ENCODE assay signal across 1 cellular context in the genomic region with DNA sequence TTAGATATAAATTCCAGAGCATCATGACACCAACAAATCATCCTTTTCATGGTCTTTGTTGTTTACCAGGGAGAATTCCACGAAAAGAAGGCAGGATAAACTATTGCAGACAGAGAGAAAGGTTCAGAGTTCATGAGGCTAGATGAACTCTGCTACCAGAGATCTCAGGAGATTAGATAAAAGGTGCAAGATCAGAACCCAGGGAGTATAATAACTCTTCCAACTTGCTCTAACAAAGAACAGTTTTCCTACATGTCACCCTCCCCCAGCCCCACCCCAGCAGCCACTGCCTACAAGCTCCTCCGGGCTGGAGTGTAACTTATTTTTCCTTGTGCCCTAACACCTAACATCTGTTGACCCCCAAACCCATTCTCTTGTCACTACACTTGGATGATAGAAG.
TF ChIP-seq lines count a peak whose summit lies in the region.

No MANE protein-coding gene starts in this region.

TF ChIP-seq in HepG2, 621 proteins besides CTCF, POLR2A, EP300 and RAD21 (continued from another document):
- TF ChIP-seq JUNB (CRISPR knock-in tag; IDR thresholded peaks at IDR 0.05; ENCODE audit: borderline replicate concordance): no peak
- peak; percentile 86 for TF ChIP-seq HNF4A (CRISPR knock-in tag; IDR thresholded peaks at IDR 0.05)
- 0 out of 2 replicates have a peak, but pooled peaks have one; percentile 29 for TF ChIP-seq ELF3 (CRISPR knock-in tag; IDR thresholded peaks at IDR 0.05)
- TF ChIP-seq GLI4 (CRISPR knock-in tag; IDR thresholded peaks at IDR 0.05; ENCODE audit: borderline replicate concordance): no peak
- TF ChIP-seq NR2F2 (IDR thresholded peaks at IDR 0.05; ENCODE audit: borderline replicate concordance, low read depth): peak; percentile 26; the same call in 1 of the 2 replicates
- TF ChIP-seq, protein P1, sequence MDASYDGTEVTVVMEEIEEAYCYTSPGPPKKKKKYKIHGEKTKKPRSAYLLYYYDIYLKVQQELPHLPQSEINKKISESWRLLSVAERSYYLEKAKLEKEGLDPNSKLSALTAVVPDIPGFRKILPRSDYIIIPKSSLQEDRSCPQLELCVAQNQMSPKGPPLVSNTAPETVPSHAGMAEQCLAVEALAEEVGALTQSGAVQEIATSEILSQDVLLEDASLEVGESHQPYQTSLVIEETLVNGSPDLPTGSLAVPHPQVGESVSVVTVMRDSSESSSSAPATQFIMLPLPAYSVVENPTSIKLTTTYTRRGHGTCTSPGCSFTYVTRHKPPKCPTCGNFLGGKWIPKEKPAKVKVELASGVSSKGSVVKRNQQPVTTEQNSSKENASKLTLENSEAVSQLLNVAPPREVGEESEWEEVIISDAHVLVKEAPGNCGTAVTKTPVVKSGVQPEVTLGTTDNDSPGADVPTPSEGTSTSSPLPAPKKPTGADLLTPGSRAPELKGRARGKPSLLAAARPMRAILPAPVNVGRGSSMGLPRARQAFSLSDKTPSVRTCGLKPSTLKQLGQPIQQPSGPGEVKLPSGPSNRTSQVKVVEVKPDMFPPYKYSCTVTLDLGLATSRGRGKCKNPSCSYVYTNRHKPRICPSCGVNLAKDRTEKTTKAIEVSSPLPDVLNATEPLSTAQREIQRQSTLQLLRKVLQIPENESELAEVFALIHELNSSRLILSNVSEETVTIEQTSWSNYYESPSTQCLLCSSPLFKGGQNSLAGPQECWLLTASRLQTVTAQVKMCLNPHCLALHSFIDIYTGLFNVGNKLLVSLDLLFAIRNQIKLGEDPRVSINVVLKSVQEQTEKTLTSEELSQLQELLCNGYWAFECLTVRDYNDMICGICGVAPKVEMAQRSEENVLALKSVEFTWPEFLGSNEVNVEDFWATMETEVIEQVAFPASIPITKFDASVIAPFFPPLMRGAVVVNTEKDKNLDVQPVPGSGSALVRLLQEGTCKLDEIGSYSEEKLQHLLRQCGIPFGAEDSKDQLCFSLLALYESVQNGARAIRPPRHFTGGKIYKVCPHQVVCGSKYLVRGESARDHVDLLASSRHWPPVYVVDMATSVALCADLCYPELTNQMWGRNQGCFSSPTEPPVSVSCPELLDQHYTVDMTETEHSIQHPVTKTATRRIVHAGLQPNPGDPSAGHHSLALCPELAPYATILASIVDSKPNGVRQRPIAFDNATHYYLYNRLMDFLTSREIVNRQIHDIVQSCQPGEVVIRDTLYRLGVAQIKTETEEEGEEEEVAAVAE (CRISPR knock-in tag; IDR thresholded peaks at IDR 0.05; ENCODE audit: borderline replicate concordance): no peak
- no peak for TF ChIP-seq ZNF672 (CRISPR knock-in tag; IDR thresholded peaks at IDR 0.05)
- no peak for TF ChIP-seq SP1 (IDR thresholded peaks at IDR 0.05)
- TF ChIP-seq SP1 (CRISPR knock-in tag; IDR thresholded peaks at IDR 0.05): no peak
- peak; percentile 51 for TF ChIP-seq FOXA3 (CRISPR knock-in tag; IDR thresholded peaks at IDR 0.05)
- TF ChIP-seq SRSF4 (IDR thresholded peaks at IDR 0.05; ENCODE audit: low read depth, low read length, poor library complexity, severe bottlenecking): no peak
- no peak for TF ChIP-seq ELF1 (CRISPR knock-in tag; IDR thresholded peaks at IDR 0.05)
- no peak for TF ChIP-seq MAF1 (CRISPR knock-in tag; IDR thresholded peaks at IDR 0.05; ENCODE audit: borderline replicate concordance)
- TF ChIP-seq SRF (IDR thresholded peaks at IDR 0.05; ENCODE audit: low read depth, low read length): no peak
- TF ChIP-seq HES4 (CRISPR knock-in tag; IDR thresholded peaks at IDR 0.05; ENCODE audit: borderline replicate concordance): no peak
- TF ChIP-seq, protein P2, sequence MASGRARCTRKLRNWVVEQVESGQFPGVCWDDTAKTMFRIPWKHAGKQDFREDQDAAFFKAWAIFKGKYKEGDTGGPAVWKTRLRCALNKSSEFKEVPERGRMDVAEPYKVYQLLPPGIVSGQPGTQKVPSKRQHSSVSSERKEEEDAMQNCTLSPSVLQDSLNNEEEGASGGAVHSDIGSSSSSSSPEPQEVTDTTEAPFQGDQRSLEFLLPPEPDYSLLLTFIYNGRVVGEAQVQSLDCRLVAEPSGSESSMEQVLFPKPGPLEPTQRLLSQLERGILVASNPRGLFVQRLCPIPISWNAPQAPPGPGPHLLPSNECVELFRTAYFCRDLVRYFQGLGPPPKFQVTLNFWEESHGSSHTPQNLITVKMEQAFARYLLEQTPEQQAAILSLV (CRISPR knock-in tag; IDR thresholded peaks at IDR 0.05; ENCODE audit: borderline replicate concordance): no peak
- no peak for TF ChIP-seq ZFP37 (CRISPR knock-in tag; IDR thresholded peaks at IDR 0.05; ENCODE audit: borderline replicate concordance)
- TF ChIP-seq, protein P3, sequence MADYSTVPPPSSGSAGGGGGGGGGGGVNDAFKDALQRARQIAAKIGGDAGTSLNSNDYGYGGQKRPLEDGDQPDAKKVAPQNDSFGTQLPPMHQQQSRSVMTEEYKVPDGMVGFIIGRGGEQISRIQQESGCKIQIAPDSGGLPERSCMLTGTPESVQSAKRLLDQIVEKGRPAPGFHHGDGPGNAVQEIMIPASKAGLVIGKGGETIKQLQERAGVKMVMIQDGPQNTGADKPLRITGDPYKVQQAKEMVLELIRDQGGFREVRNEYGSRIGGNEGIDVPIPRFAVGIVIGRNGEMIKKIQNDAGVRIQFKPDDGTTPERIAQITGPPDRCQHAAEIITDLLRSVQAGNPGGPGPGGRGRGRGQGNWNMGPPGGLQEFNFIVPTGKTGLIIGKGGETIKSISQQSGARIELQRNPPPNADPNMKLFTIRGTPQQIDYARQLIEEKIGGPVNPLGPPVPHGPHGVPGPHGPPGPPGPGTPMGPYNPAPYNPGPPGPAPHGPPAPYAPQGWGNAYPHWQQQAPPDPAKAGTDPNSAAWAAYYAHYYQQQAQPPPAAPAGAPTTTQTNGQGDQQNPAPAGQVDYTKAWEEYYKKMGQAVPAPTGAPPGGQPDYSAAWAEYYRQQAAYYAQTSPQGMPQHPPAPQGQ (CRISPR knock-in tag; IDR thresholded peaks at IDR 0.05; ENCODE audit: borderline replicate concordance): no peak
- no peak for TF ChIP-seq ZNF331 (CRISPR knock-in tag; IDR thresholded peaks at IDR 0.05)
- TF ChIP-seq ZBTB7B (CRISPR knock-in tag; IDR thresholded peaks at IDR 0.05): no peak
- TF ChIP-seq DNMT1 (CRISPR knock-in tag; IDR thresholded peaks at IDR 0.05): no peak
- TF ChIP-seq SP140L (CRISPR knock-in tag; IDR thresholded peaks at IDR 0.05; ENCODE audit: borderline replicate concordance): no peak
- no peak for TF ChIP-seq ZNF501 (CRISPR knock-in tag; IDR thresholded peaks at IDR 0.05)
- TF ChIP-seq, protein P4, sequence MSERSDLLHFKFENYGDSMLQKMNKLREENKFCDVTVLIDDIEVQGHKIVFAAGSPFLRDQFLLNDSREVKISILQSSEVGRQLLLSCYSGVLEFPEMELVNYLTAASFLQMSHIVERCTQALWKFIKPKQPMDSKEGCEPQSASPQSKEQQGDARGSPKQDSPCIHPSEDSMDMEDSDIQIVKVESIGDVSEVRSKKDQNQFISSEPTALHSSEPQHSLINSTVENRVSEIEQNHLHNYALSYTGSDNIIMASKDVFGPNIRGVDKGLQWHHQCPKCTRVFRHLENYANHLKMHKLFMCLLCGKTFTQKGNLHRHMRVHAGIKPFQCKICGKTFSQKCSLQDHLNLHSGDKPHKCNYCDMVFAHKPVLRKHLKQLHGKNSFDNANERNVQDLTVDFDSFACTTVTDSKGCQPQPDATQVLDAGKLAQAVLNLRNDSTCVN (CRISPR knock-in tag; IDR thresholded peaks at IDR 0.05; ENCODE audit: borderline replicate concordance): no peak
- peak; percentile 27; the same call in 1 of the 2 replicates for TF ChIP-seq CEBPG (CRISPR knock-in tag; IDR thresholded peaks at IDR 0.05)
- TF ChIP-seq ZNF773 (CRISPR knock-in tag; IDR thresholded peaks at IDR 0.05; ENCODE audit: borderline replicate concordance): no peak
- no peak for TF ChIP-seq SMC3 (IDR thresholded peaks at IDR 0.05; ENCODE audit: low read length)
- TF ChIP-seq, protein P5, sequence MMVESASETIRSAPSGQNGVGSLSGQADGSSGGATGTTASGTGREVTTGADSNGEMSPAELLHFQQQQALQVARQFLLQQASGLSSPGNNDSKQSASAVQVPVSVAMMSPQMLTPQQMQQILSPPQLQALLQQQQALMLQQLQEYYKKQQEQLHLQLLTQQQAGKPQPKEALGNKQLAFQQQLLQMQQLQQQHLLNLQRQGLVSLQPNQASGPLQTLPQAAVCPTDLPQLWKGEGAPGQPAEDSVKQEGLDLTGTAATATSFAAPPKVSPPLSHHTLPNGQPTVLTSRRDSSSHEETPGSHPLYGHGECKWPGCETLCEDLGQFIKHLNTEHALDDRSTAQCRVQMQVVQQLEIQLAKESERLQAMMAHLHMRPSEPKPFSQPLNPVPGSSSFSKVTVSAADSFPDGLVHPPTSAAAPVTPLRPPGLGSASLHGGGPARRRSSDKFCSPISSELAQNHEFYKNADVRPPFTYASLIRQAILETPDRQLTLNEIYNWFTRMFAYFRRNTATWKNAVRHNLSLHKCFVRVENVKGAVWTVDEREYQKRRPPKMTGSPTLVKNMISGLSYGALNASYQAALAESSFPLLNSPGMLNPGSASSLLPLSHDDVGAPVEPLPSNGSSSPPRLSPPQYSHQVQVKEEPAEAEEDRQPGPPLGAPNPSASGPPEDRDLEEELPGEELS (CRISPR knock-in tag; IDR thresholded peaks at IDR 0.05): peak; percentile 52
- no peak for TF ChIP-seq POLR2AphosphoS5 (IDR thresholded peaks at IDR 0.05; ENCODE audit: low read depth, low read length)
- no peak for TF ChIP-seq ZNF430 (CRISPR knock-in tag; IDR thresholded peaks at IDR 0.05)
- TF ChIP-seq SYNCRIP (IDR thresholded peaks at IDR 0.05; ENCODE audit: insufficient read depth, low read depth, low read length): no peak
- TF ChIP-seq, protein P6, sequence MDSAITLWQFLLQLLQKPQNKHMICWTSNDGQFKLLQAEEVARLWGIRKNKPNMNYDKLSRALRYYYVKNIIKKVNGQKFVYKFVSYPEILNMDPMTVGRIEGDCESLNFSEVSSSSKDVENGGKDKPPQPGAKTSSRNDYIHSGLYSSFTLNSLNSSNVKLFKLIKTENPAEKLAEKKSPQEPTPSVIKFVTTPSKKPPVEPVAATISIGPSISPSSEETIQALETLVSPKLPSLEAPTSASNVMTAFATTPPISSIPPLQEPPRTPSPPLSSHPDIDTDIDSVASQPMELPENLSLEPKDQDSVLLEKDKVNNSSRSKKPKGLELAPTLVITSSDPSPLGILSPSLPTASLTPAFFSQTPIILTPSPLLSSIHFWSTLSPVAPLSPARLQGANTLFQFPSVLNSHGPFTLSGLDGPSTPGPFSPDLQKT (CRISPR knock-in tag; IDR thresholded peaks at IDR 0.05; ENCODE audit: borderline replicate concordance): no peak
- no peak for TF ChIP-seq ARID2 (CRISPR knock-in tag; IDR thresholded peaks at IDR 0.05; ENCODE audit: borderline replicate concordance)
- no peak for TF ChIP-seq ZNF230 (CRISPR knock-in tag; IDR thresholded peaks at IDR 0.05)
- no peak for TF ChIP-seq PHF8 (CRISPR knock-in tag; IDR thresholded peaks at IDR 0.05)
- TF ChIP-seq ISL2 (CRISPR knock-in tag; IDR thresholded peaks at IDR 0.05): peak; percentile 45; the same call in 1 of the 2 replicates
- no peak for TF ChIP-seq GTF2F1 (IDR thresholded peaks at IDR 0.05; ENCODE audit: low read length)
